In genomic region chr7:77413128-77413527, GRCh38 we compare ENCODE assay signal across 26 cellular contexts. TPM values are rescaled to one million over a fixed set of nuclear protein-coding genes. Genes with fewer than 3 reads are reported as not detected.
DNase-seq lines count a peak whose midpoint lies in the region; ATAC-seq, FAIRE-seq and TF ChIP-seq lines count a peak whose summit lies in the region.
"Had no signal": no experiment of that assay in that cellular context is flagged by ENCODE, and none has a peak within 500 bp of the region (broad histone marks: within the 10 kb centered on the region; RNA-seq: fewer than 3 reads in every experiment).

No MANE protein-coding gene starts in this region.

- TF ChIP-seq POLR2A in GM12891 (IDR thresholded peaks at IDR 0.05; ENCODE audit: low read depth, low read length), result no peak

- ATAC-seq in lower lobe of right lung (no peak), GM19023 (IDR thresholded peaks at IDR 0.05; ENCODE audit: unreplicated experiment) (no peak)
- ATAC-seq: gastrocnemius medialis; stimulated activated effector memory CD8-positive, alpha-beta T cell treated with anti-CD3 and anti-CD28 coated beads, Interleukin-12 subunit alpha, Interleukin-12 subunit beta, amount 100 ng/mL, for 72 hours had no signal

- POLR2A ChIA-PET in PC-9 (lab: Charles Lee; ENCODE audit: unreplicated experiment), result interaction anchor here (0.5 to 0.6 kb wide), 2 partner anchors 33 to 1502 kb away, joined by 3 read pairs; no protein-coding TSS in a partner anchor
- POLR2A ChIA-PET in HEK293T (lab: Yijun Ruan, JAX), result no interaction called here

- H3K36me3 ChIP-seq in PC-9 (ENCODE audit: low read depth), result no peaks in the 10 kb centered on the region
- no peaks in the 10 kb centered on the region for H3K36me3 ChIP-seq in lower lobe of right lung
- no peaks in the 10 kb centered on the region for H3K36me3 ChIP-seq in subcutaneous abdominal adipose tissue (ENCODE audit: control insufficient read depth in 5 of 5, insufficient read depth in 5 of 5, low read length in 5 of 5)
- H3K36me3 ChIP-seq: gastrocnemius medialis, sigmoid colon, tibial artery had no signal

- TF ChIP-seq CTCF in PC-9 (conservative IDR thresholded peaks at IDR 0.05), result no peak
- no peak for TF ChIP-seq CTCF in lower lobe of right lung (IDR thresholded peaks at IDR 0.05)

- H3K27ac ChIP-seq in PC-9 (peak overlapping the region; percentile 100), lower lobe of right lung (peak overlapping the region; percentile 96), subcutaneous abdominal adipose tissue (ENCODE audit: low read depth, low read length) (peak overlapping the region; percentile 42)
- H3K27ac ChIP-seq: gastrocnemius medialis, parathyroid adenoma, tibial artery, VCaP had no signal

- DNase-seq in GM12891 (ENCODE audit: insufficient read length, low spot score), result no peak
- DNase-seq in PC-9, result no peak
- DNase-seq in lower lobe of right lung, result no peak
- DNase-seq in HEK293T (ENCODE audit: extremely low spot score), result no peak
- DNase-seq in RKO (ENCODE audit: low spot score), result no peak
- DNase-seq: activated CD8-positive, alpha-beta memory T cell treated with anti-CD3 and anti-CD28 coated beads for 24 hours; activated naive CD4-positive, alpha-beta T cell treated with anti-CD3 and anti-CD28 coated beads for 36 hours; activated T-cell treated with anti-CD3 and anti-CD28 coated beads, Interleukin-2, amount 50 U/mL, for 48 hours; aorta; cerebellar nuclear complex; gastrocnemius medialis; HFFc6; hypothalamus; NCI-H1694; NCI-H748 treated with DMSO at 0.1 percent for 48 hours; OCI-M1; SIG-M5; sigmoid colon; T-helper 1 cell; tibial artery had no signal

- H3K4me3 ChIP-seq in PC-9, result no peak overlapping the region
- peak overlapping the region; percentile 80 for H3K4me3 ChIP-seq in lower lobe of right lung
- H3K4me3 ChIP-seq in subcutaneous abdominal adipose tissue (ENCODE audit: low read depth in 1 of 5, low read length in 5 of 5), result no peak overlapping the region
- H3K4me3 ChIP-seq: gastrocnemius medialis, sigmoid colon, tibial artery had no signal

- H3K4me2 ChIP-seq in PC-9, result peak overlapping the region; percentile 54; the same call in 1 of the 2 replicates

- H4K20me1 ChIP-seq in PC-9 (ENCODE audit: insufficient read depth), result no peaks in the 10 kb centered on the region

- H3K4me1 ChIP-seq in PC-9 (replicated peaks; ENCODE audit: insufficient read depth) (peaks cover 67% of the 10 kb centered on the region), lower lobe of right lung (peaks cover 69% of the 10 kb centered on the region), subcutaneous abdominal adipose tissue (ENCODE audit: control insufficient read depth in 5 of 5, insufficient read depth in 5 of 5, low read length in 5 of 5) (peaks cover 2 to 33% (median 23%) of the 10 kb centered on the region in 5 donors)

- H3K9me2 ChIP-seq in PC-9 (ENCODE audit: insufficient read depth), result no peaks in the 10 kb centered on the region

- H3K9ac ChIP-seq in subcutaneous abdominal adipose tissue (ENCODE audit: low read length in 5 of 5), result no peak overlapping the region
- H3K9ac ChIP-seq: parathyroid adenoma had no signal

- H2AFZ ChIP-seq in PC-9, result no peak overlapping the region

- peak; percentile 84 for FAIRE-seq in GM12891 (lab: Jason Lieb, UNC)
- FAIRE-seq: keratinocyte had no signal

- H3F3A ChIP-seq in PC-9 (ENCODE audit: insufficient read depth, low read depth), result peaks cover 42% of the 10 kb centered on the region

- BruUV-seq in PC-9 (replicated peaks; lab: Mats Ljungman, UMichigan), result no TSS peak

- no peaks in the 10 kb centered on the region for H3K9me3 ChIP-seq in PC-9 (ENCODE audit: insufficient read depth, low read depth)
- H3K9me3 ChIP-seq in lower lobe of right lung, result no peaks in the 10 kb centered on the region
- H3K9me3 ChIP-seq in subcutaneous abdominal adipose tissue (ENCODE audit: control insufficient read depth in 5 of 5, low read length in 5 of 5), result no peaks in the 10 kb centered on the region
- H3K9me3 ChIP-seq: gastrocnemius medialis, sigmoid colon, tibial artery had no signal

- CTCF ChIA-PET in PC-9 (lab: Charles Lee), result interaction anchor here (0.5 kb wide), 1 partner anchor 58 kb away, joined by 4 read pairs; no protein-coding TSS in a partner anchor
- CTCF ChIA-PET in HEK293T (lab: Yijun Ruan, JAX), result no interaction called here

- H3K79me2 ChIP-seq in PC-9 (ENCODE audit: low read depth), result peaks cover 42% of the 10 kb centered on the region
- H3K79me2 ChIP-seq: parathyroid adenoma had no signal

- H3K27me3 ChIP-seq in PC-9 (ENCODE audit: insufficient read depth, low read depth) (no peaks in the 10 kb centered on the region), lower lobe of right lung (ENCODE audit: low read depth) (no peaks in the 10 kb centered on the region), subcutaneous abdominal adipose tissue (ENCODE audit: control insufficient read depth in 5 of 5, insufficient read depth in 4 of 5, low read length in 5 of 5) (no peaks in the 10 kb centered on the region)
- H3K27me3 ChIP-seq: gastrocnemius medialis, sigmoid colon, tibial artery had no signal

- intact Hi-C loops in PC-9 (cut with micrococcal nuclease; ENCODE audit: unreplicated experiment), result no loop called here
- intact Hi-C loops in lower lobe of right lung (cut with DNase I), result no loop called here

TF ChIP-seq in GM12891, 5 proteins besides CTCF, POLR2A, EP300 and RAD21:
- TF ChIP-seq SPI1 (IDR thresholded peaks at IDR 0.05; ENCODE audit: low read depth, low read length), result no peak
- TF ChIP-seq PAX5 (IDR thresholded peaks at IDR 0.05; ENCODE audit: insufficient read depth, low read length, severe bottlenecking), result no peak
- no peak for TF ChIP-seq POLR2AphosphoS5 (IDR thresholded peaks at IDR 0.05; ENCODE audit: low read depth, low read length)

TF ChIP-seq in HEK293T, 16 proteins besides CTCF, POLR2A, EP300 and RAD21:
- TF ChIP-seq HDGF (IDR thresholded peaks at IDR 0.05; ENCODE audit: borderline replicate concordance), result no peak
- no peak for TF ChIP-seq FOXK2 (IDR thresholded peaks at IDR 0.05)
- no peak for TF ChIP-seq FOXM1 (IDR thresholded peaks at IDR 0.05; ENCODE audit: borderline replicate concordance)
- TF ChIP-seq FOXA1 (IDR thresholded peaks at IDR 0.05), result no peak
- TF ChIP-seq SP1 (IDR thresholded peaks at IDR 0.05), result no peak
- TF ChIP-seq ELF4 (IDR thresholded peaks at IDR 0.05), result no peak
- TF ChIP-seq ZNF384 (IDR thresholded peaks at IDR 0.05), result no peak
- TF ChIP-seq ARNT (IDR thresholded peaks at IDR 0.05), result no peak

RNA-seq across cellular contexts. Expression of gene GSAP, which starts 3.0 kb away (rescaled TPM):
- polyA plus RNA-seq in GM12891 (2012; ENCODE audit: low read depth, missing spikeins), result 19.7 TPM
- total RNA-seq in PC-9 (2021) (15.6 and 17.2 TPM in 2 replicates), lower lobe of right lung (80.0 TPM)

Comparison
In these comparisons a context has a peak if more than half of its experiments do, and no peak if none do; other contexts are left out.
1. H3K27ac ChIP-seq: peak in every context shown above with its lines; median percentile 100 in PC-9; 96 in lower lobe of right lung; 42 in subcutaneous abdominal adipose tissue.